Comparison of ENCODE assay signal across 8 cellular contexts in the genomic region with DNA sequence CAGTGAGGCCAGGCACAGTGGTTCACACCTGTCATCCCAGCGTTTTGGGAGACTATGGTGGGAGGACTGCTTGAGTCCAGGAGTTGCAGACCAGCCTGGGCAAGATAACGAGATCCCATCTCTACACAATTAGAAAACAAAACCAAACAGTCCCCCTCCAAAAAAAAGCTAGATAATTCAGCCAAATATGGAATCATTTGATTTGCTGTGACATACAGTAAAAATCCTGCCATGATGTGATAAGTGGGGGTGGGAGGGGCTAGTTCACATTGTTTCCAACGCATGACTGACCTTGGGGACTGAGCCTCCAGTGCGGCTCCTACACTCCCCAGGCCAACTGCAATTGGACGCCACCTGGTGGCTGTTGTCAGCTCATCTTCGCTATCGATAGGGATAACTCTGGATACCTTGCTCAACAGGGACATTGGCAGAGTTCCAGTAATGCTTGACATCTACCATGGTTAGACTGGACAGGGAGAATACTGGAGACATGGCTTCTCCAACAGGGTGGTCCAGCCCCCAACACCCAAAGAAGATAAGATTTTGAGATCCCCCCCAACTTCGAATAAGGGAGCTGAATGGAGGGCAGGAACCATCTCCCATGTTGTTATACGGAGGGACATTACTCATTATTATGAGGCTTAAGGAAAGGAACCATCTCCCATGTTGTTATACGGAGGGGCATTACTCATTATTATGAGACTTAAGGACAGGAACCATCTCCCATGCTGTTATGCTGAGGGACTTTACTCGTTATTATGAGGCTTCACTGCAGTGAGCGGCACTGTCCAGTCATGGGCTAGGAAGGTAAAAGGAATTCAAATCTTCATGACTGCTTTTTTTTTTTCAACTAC.
DNase-seq lines count a peak whose midpoint lies in the region; ATAC-seq and TF ChIP-seq lines count a peak whose summit lies in the region.

No MANE protein-coding gene starts in this region.

- H3K4me3 Mint-ChIP-seq in CD4-positive, alpha-beta T cell = no peak overlapping the region

- ATAC-seq in CD4-positive, alpha-beta T cell (ENCODE audit: poor library complexity) = peak; percentile 86

- H3K27ac ChIP-seq in CD4-positive, alpha-beta T cell (ENCODE audit: low read depth, low read length) = no peak overlapping the region
- no peak overlapping the region for H3K27ac ChIP-seq in substantia nigra (ENCODE audit: low read depth, low read length, poor library complexity, severe bottlenecking)

- no peaks in the 10 kb centered on the region for H3K9me3 ChIP-seq in CD4-positive, alpha-beta T cell (ENCODE audit: control insufficient read depth, low read length)

- H3K4me1 Mint-ChIP-seq in CD4-positive, alpha-beta T cell (ENCODE audit: low read depth) = peaks cover 12% of the 10 kb centered on the region

- CTCF ChIA-PET in CD4-positive, alpha-beta T cell (lab: Charles Lee) = interaction anchor here (0.8 to 2.0 kb wide), 19 partner anchors 8 to 340 kb away, joined by 3 to 17 read pairs (median 4); no protein-coding TSS in a partner anchor

- H3K9me3 Mint-ChIP-seq in CD4-positive, alpha-beta T cell = no peaks in the 10 kb centered on the region

- no peaks in the 10 kb centered on the region for H3K27me3 ChIP-seq in CD4-positive, alpha-beta T cell (ENCODE audit: control insufficient read depth, insufficient read depth, low read length)

- H3K36me3 Mint-ChIP-seq in CD4-positive, alpha-beta T cell (ENCODE audit: low read depth) = no peaks in the 10 kb centered on the region

- peak; percentile 77 for TF ChIP-seq CTCF in CD4-positive, alpha-beta T cell (IDR thresholded peaks at IDR 0.05)
- peak; percentile 45 for TF ChIP-seq CTCF in GM20000 (IDR thresholded peaks at IDR 0.05; ENCODE audit: extremely low read depth, missing control alignments)

- peak; percentile 48 to 70 (median 56) for DNase-seq in CD4-positive, alpha-beta T cell
- DNase-seq in GM20000 (ENCODE audit: low spot score) (peak; percentile 57), HT1080 (ENCODE audit: low read depth) (peak; percentile 65), NOMO-1 treated with dmso at 0.1 percent for 144 hours (lab: John Stamatoyannopoulos, UW; ENCODE audit: unreplicated experiment) (peak; percentile 53), epidermal melanocyte (ENCODE audit: insufficient read length, low spot score) (peak; percentile 66), mucosa of gallbladder (ENCODE audit: low spot score) (peak; percentile 79), substantia nigra (lab: John Stamatoyannopoulos, UW) (peak in 40 of 49 donors; percentile 8 to 82 (median 55))
- DNase-seq in activated CD8-positive, alpha-beta memory T cell treated with anti-CD3 and anti-CD28 coated beads, Interleukin-2, amount 50 U/mL, for 24 hours (ENCODE audit: extremely low read depth) = peak; percentile 43

- intact Hi-C loops in CD4-positive, alpha-beta T cell (cut with DNase I, micrococcal nuclease) = loop anchor here in 1 of 2 experiments (2.0 to 5.0 kb wide), 2 partner anchors 81 to 303 kb away; no protein-coding TSS in a partner anchor

- POLR2A ChIA-PET in CD4-positive, alpha-beta T cell (lab: Charles Lee) = interaction anchor here (0.6 to 2.8 kb wide), 13 partner anchors 8 to 338 kb away, joined by 3 to 29 read pairs (median 4); partner anchors contain the start of gene MYL12A

- no peak overlapping the region for H3K27ac Mint-ChIP-seq in CD4-positive, alpha-beta T cell

- H3K27me3 Mint-ChIP-seq in CD4-positive, alpha-beta T cell = no peaks in the 10 kb centered on the region
